ENCODE assay signal across 31 cellular contexts in genomic region chr2:973129-973528, GRCh38. TPM values are rescaled to one million over a fixed set of nuclear protein-coding genes. Genes with fewer than 3 reads are reported as not detected.
"Had no signal": no experiment of that assay in that cellular context is flagged by ENCODE, and none has a peak within 500 bp of the region (broad histone marks: within the 10 kb centered on the region; RNA-seq: fewer than 3 reads in every experiment).

No MANE protein-coding gene starts in this region.

- H3K36me3 Mint-ChIP-seq: mesothelial cell of epicardium; stimulated activated effector memory CD8-positive, alpha-beta T cell treated with anti-CD3 and anti-CD28 coated beads, Interleukin-12 subunit alpha, Interleukin-12 subunit beta, amount 100 ng/mL, for 72 hours had no signal

- FAIRE-seq: kidney, pancreas, small intestine, TTC549 had no signal

- H3K9me3 ChIP-seq: pancreas, prostate gland had no signal

- H3K4me1 ChIP-seq: breast epithelium, foreskin keratinocyte, pancreas, prostate gland, sigmoid colon had no signal

- H3K27me3 ChIP-seq: breast epithelium, foreskin keratinocyte, pancreas, tibial nerve had no signal

- H3K27ac ChIP-seq: breast epithelium, foreskin keratinocyte, heart left ventricle, pancreas, prostate gland, sigmoid colon, tibial nerve, WERI-Rb-1 had no signal

- ATAC-seq: activated CD4-positive, CD25-positive, alpha-beta regulatory T cell treated with anti-CD3 and anti-CD28 coated beads, Interleukin-2, amount 50 U/mL, for 24 hours; esophagus mucosa; foreskin keratinocyte; heart left ventricle; left colon; pancreas; stimulated activated effector memory CD8-positive, alpha-beta T cell treated with anti-CD3 and anti-CD28 coated beads, Interleukin-12 subunit alpha, Interleukin-12 subunit beta, amount 100 ng/mL, for 72 hours had no signal

- H3K4me3 ChIP-seq: breast epithelium, heart left ventricle, pancreas, prostate gland, sigmoid colon, tibial nerve had no signal

- H3K4me3 Mint-ChIP-seq: dendritic cell treated with granulocyte-macrophage colony-stimulating factor and Interleukin-4, amounts not matched to agents 40 ng/mL and 50 ng/mL, for 4 days; endodermal cell; mesothelial cell of epicardium; neural crest cell; stimulated activated effector memory CD8-positive, alpha-beta T cell treated with anti-CD3 and anti-CD28 coated beads, Interleukin-12 subunit alpha, Interleukin-12 subunit beta, amount 100 ng/mL, for 72 hours had no signal

- H3K4me1 Mint-ChIP-seq: endodermal cell, neural crest cell had no signal

- H3K36me3 ChIP-seq: breast epithelium, heart left ventricle, pancreas, prostate gland, sigmoid colon, tibial nerve, WERI-Rb-1 had no signal

- H3K27me3 Mint-ChIP-seq: dendritic cell treated with granulocyte-macrophage colony-stimulating factor and Interleukin-4, amounts not matched to agents 40 ng/mL and 50 ng/mL, for 4 days had no signal

- H3K27ac Mint-ChIP-seq: dendritic cell treated with granulocyte-macrophage colony-stimulating factor and Interleukin-4, amounts not matched to agents 40 ng/mL and 50 ng/mL, for 4 days; endodermal cell; mesothelial cell of epicardium; stimulated activated effector memory CD8-positive, alpha-beta T cell treated with anti-CD3 and anti-CD28 coated beads, Interleukin-12 subunit alpha, Interleukin-12 subunit beta, amount 100 ng/mL, for 72 hours had no signal

- DNase-seq: activated CD4-positive, alpha-beta T cell treated with anti-CD3 and anti-CD28 coated beads for 48 hours; activated CD4-positive, alpha-beta T cell treated with anti-CD3 and anti-CD28 coated beads, Interleukin-2, amount 50 U/mL, for 48 hours; activated naive CD4-positive, alpha-beta T cell; activated T-cell treated with anti-CD3 and anti-CD28 coated beads, Interleukin-2, amount 50 U/mL, for 1 hour; endodermal cell; foreskin keratinocyte; heart left ventricle; hypothalamus; immature natural killer cell; kidney; left colon; naive B cell; nucleus accumbens; pancreas; retina; sigmoid colon; small intestine; stimulated activated CD4-positive, alpha-beta T cell treated with anti-CD3 and anti-CD28 coated beads, Interleukin-4, amount 100 ng/mL, for 24 hours; SW 1271; T-helper 9 cell; WERI-Rb-1 had no signal

RNA-seq across cellular contexts. Expression of gene SNTG2, which starts 22.5 kb away (rescaled TPM):
- total RNA-seq: foreskin keratinocyte, mesothelial cell of epicardium had no signal
- polyA plus RNA-seq: foreskin keratinocyte, immature natural killer cell had no signal
